In the genomic region with DNA sequence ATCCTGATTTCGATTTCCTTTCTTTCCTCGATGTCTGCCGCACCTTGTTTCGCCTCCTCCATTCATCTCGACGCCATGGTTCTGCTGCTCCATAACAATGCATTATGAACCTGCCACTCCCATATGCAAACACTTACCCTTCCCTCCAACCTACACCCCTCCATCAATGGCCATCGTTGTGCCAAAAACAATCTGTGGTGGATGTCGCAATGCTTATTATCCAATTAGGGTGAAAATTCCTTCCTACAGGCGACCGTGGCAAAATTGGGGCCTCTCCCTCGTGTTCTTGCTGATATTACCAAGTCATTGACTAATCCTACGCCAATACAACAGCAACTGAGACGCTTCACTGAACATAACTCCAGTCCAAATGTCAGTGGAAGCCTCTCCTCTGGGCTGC, we compare ENCODE assay signal across 21 cellular contexts. TPM values are rescaled to one million over a fixed set of nuclear protein-coding genes. Genes with fewer than 3 reads are reported as not detected.
DNase-seq lines count a peak whose midpoint lies in the region; TF ChIP-seq lines count a peak whose summit lies in the region.
"Had no signal": no experiment of that assay in that cellular context is flagged by ENCODE, and none has a peak within 500 bp of the region (broad histone marks: within the 10 kb centered on the region; RNA-seq: fewer than 3 reads in every experiment).

No MANE protein-coding gene starts in this region.

- POLR2A ChIA-PET in A673 (lab: Charles Lee; ENCODE audit: low non-redundant PET) = no interaction called here

- H3K36me3 ChIP-seq in A673 (ENCODE audit: insufficient read depth, low read length, poor library complexity, severe bottlenecking) = no peaks in the 10 kb centered on the region
- H3K36me3 ChIP-seq: BE2C had no signal

- no peak overlapping the region for H3K27ac Mint-ChIP-seq in activated T-cell treated with anti-CD3 and anti-CD28 coated beads, Interleukin-2, amount 50 U/mL, for 24 hours
- H3K27ac Mint-ChIP-seq: CD14-positive monocyte; CD4-positive, alpha-beta T cell; CD8-positive, alpha-beta memory T cell; GM23338 had no signal

- H3K27ac ChIP-seq in A673 (ENCODE audit: low read depth, low read length, poor library complexity, severe bottlenecking) = no peak overlapping the region
- H3K27ac ChIP-seq: BLaER1 treated with 17β-estradiol and CSF1 and Interleukin-3, amounts not matched to agents 10 nM and 100 nM had no signal

- H3K27me3 Mint-ChIP-seq in activated T-cell treated with anti-CD3 and anti-CD28 coated beads, Interleukin-2, amount 50 U/mL, for 24 hours = no peaks in the 10 kb centered on the region
- H3K27me3 Mint-ChIP-seq: CD4-positive, alpha-beta T cell had no signal

- H3K4me1 ChIP-seq in A673 (ENCODE audit: insufficient read depth, low read length, poor library complexity, severe bottlenecking) = peaks cover 10% of the 10 kb centered on the region
- H3K4me1 ChIP-seq: BE2C had no signal

- no TSS peak for BruUV-seq in A673 (replicated peaks; lab: Mats Ljungman, UMichigan)

- TF ChIP-seq CTCF in A673 (conservative IDR thresholded peaks at IDR 0.05; ENCODE audit: low read depth, low read length) (no peak), AG09319 (IDR thresholded peaks at IDR 0.05; ENCODE audit: low read depth, low read length) (no peak)

- no peaks in the 10 kb centered on the region for H3K36me3 Mint-ChIP-seq in activated T-cell treated with anti-CD3 and anti-CD28 coated beads, Interleukin-2, amount 50 U/mL, for 24 hours (ENCODE audit: low read depth)
- H3K36me3 Mint-ChIP-seq: CD8-positive, alpha-beta memory T cell had no signal

- no peaks in the 10 kb centered on the region for H3K4me1 Mint-ChIP-seq in activated T-cell treated with anti-CD3 and anti-CD28 coated beads, Interleukin-2, amount 50 U/mL, for 24 hours (ENCODE audit: low read depth)
- H3K4me1 Mint-ChIP-seq: CD14-positive monocyte; CD8-positive, alpha-beta memory T cell had no signal

- no peak overlapping the region for H3K4me3 ChIP-seq in A673 (ENCODE audit: low read depth, low read length, poor library complexity, severe bottlenecking)
- H3K4me3 ChIP-seq: BLaER1 treated with 17β-estradiol and CSF1 and Interleukin-3, amounts not matched to agents 10 nM and 100 nM; GM23338 had no signal

- CTCF ChIA-PET in A673 (lab: Charles Lee) = no interaction called here

- no peaks in the 10 kb centered on the region for H3K27me3 ChIP-seq in A673 (replicated peaks; ENCODE audit: insufficient read depth, low read depth, low read length, poor library complexity)
- H3K27me3 ChIP-seq: BE2C; BLaER1 treated with 17β-estradiol and CSF1 and Interleukin-3, amounts not matched to agents 10 nM and 100 nM had no signal

- DNase-seq in A673 (ENCODE audit: low spot score) (peak; percentile 47), AG09319 (ENCODE audit: extremely low read depth, low read depth) (peak; percentile 16), NCI-H748 (lab: John Stamatoyannopoulos, UW; ENCODE audit: unreplicated experiment) (peak; percentile 72), HK-2 (ENCODE audit: unreplicated experiment) (no peak), COR-L47 (lab: John Stamatoyannopoulos, UW) (no peak)
- DNase-seq in activated T-cell treated with anti-CD3 and anti-CD28 coated beads, Interleukin-2, amount 50 U/mL, for 24 hours = no peak
- DNase-seq: AML-193; BE2C; Calu3; CD4-positive, alpha-beta T cell; CD8-positive, alpha-beta memory T cell; DMS53; GF-D8; H9 had no signal

- intact Hi-C loops in A673 (cut with micrococcal nuclease; ENCODE audit: unreplicated experiment) = no loop called here

- H3K9me3 ChIP-seq in A673 (ENCODE audit: low read depth, low read length, poor library complexity, severe bottlenecking) = no peaks in the 10 kb centered on the region
- H3K9me3 ChIP-seq: BE2C; BLaER1 treated with 17β-estradiol and CSF1 and Interleukin-3, amounts not matched to agents 10 nM and 100 nM had no signal

- H3K9me3 Mint-ChIP-seq in activated T-cell treated with anti-CD3 and anti-CD28 coated beads, Interleukin-2, amount 50 U/mL, for 24 hours = no peaks in the 10 kb centered on the region
- H3K9me3 Mint-ChIP-seq: CD4-positive, alpha-beta T cell; CD8-positive, alpha-beta memory T cell; GM23338; H9 had no signal

- H3K4me3 Mint-ChIP-seq in activated T-cell treated with anti-CD3 and anti-CD28 coated beads, Interleukin-2, amount 50 U/mL, for 24 hours = no peak overlapping the region
- H3K4me3 Mint-ChIP-seq: CD14-positive monocyte; CD4-positive, alpha-beta T cell; CD8-positive, alpha-beta memory T cell; GM23338; H9 had no signal

RNA-seq across cellular contexts. Expression of a gene that starts 40.3 kb away (rescaled TPM):
- total RNA-seq in A673 (2021) = not detected in 2 replicates
- total RNA-seq: A172; Calu3; CD4-positive, alpha-beta T cell; CD8-positive, alpha-beta memory T cell; Daoy; G401; GM23338; H4; H9 had no signal

RNA-seq across cellular contexts. Expression of a gene that starts 56.4 kb away (rescaled TPM):
- total RNA-seq in A673 (2021) = 0.28 TPM in 1 of 2 replicates, not detected in the other
- total RNA-seq: A172; Calu3; CD4-positive, alpha-beta T cell; CD8-positive, alpha-beta memory T cell; Daoy; G401; GM23338; H4; H9 had no signal

Comparison
In these comparisons a context has a peak if more than half of its experiments do, and no peak if none do; other contexts are left out.
1. DNase-seq: peak in A673 (single experiment), AG09319 (single experiment) and NCI-H748 (single experiment); none in HK-2 (single experiment), activated T-cell treated with anti-CD3 and anti-CD28 coated beads, Interleukin-2, amount 50 U/mL, for 24 hours (single experiment) and COR-L47 (single experiment).